Comparison of ENCODE assay signal across 8 cellular contexts in the genomic region with DNA sequence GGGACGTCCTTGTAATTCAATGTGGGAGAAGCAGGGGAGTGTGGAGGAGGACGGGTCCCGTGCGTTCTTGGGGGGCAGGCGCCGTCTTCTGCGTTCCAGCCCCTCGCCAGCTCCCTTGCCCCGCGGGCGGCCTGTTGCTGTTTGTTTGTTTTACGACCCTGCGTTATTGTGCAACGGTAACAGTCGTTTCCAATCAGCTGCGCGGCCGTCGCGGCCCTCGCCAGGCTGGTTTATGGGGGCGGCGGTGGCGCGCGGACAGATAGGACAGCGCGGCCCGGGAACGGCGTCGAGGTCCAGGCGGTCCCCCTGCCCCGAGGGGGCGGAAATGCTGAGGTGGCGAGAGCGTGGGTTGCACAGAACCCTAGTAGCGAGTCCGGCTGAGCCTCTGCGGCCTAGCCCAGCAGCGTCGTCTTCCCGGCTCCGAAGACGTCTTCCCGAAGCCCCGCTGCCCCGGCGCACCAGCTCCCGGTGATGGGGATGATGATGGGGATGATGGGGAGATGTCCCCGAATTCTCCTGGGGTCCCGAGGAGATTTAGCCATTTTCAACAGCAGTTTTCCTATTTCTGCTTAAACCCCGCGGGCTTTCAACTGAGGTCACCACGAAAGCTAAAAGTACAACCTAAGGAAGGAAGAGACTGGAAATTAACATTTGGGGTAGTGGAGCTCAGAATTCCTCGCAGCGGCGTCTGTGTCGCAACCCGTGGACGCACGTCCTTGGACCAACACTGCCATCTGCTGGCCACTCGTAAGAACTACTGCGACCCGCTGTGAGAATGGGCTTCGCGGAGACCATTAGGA. TPM values are rescaled to one million over a fixed set of nuclear protein-coding genes. Genes with fewer than 3 reads are reported as not detected.
DNase-seq lines count a peak whose midpoint lies in the region; ATAC-seq and TF ChIP-seq lines count a peak whose summit lies in the region.

No MANE protein-coding gene starts in this region.

- DNase-seq in NCI-H2107 (lab: John Stamatoyannopoulos, UW) = peak; percentile 45
- peak; percentile 77 for DNase-seq in WTC11 (ENCODE audit: low spot score)
- DNase-seq in central memory CD4-positive, alpha-beta T cell = peak; percentile 52
- peak; percentile 83 for DNase-seq in islet precursor cell
- peak; percentile 47 to 66 (median 63) for DNase-seq in stimulated activated CD4-positive, alpha-beta T cell treated with anti-CD3 and anti-CD28 coated beads, Interleukin-12 subunit alpha, Interleukin-12 subunit beta, amount 100 ng/mL, for 48 hours (ENCODE audit: low read depth in 2 of 3, low spot score in 1 of 3)

- CTCF ChIA-PET in WTC11 (lab: Charles Lee) = interaction anchor here (0.6 to 4.2 kb wide), 127 partner anchors 9 to 1999 kb away, joined by 3 to 111 read pairs (median 4); a partner anchor contains a TSS

- H3K27ac Mint-ChIP-seq in WTC11 = no peak overlapping the region

- peaks cover 26% of the 10 kb centered on the region for H3K4me1 Mint-ChIP-seq in WTC11

- POLR2A ChIA-PET in WTC11 (lab: Charles Lee) = interaction anchor here (0.6 kb wide), 1 partner anchor 66 kb away, joined by 4 read pairs; no protein-coding TSS in a partner anchor

- H3K9me3 Mint-ChIP-seq in WTC11 = peaks cover 10% of the 10 kb centered on the region

- H3K36me3 Mint-ChIP-seq in WTC11 = peaks cover 6% of the 10 kb centered on the region

- H3K27me3 Mint-ChIP-seq in WTC11 (ENCODE audit: low read depth) = peaks cover 70% of the 10 kb centered on the region

- TF ChIP-seq CTCF in GM12874 (IDR thresholded peaks at IDR 0.05; ENCODE audit: insufficient read depth, low read depth, low read length) (peak; percentile 82), WTC11 (IDR thresholded peaks at IDR 0.05) (peak; percentile 91)

- peak overlapping the region; percentile 82 for H3K4me3 Mint-ChIP-seq in WTC11

- ATAC-seq in HG02852 (IDR thresholded peaks at IDR 0.05; ENCODE audit: unreplicated experiment) (peak; percentile 49), WTC11 (no peak), HG02970 (IDR thresholded peaks at IDR 0.05; ENCODE audit: low FRiP score, unreplicated experiment) (no peak)

TF ChIP-seq in WTC11, 78 proteins besides CTCF, POLR2A, EP300 and RAD21:
- TF ChIP-seq, protein P1, sequence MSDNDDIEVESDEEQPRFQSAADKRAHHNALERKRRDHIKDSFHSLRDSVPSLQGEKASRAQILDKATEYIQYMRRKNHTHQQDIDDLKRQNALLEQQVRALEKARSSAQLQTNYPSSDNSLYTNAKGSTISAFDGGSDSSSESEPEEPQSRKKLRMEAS (CRISPR knock-in tag; IDR thresholded peaks at IDR 0.05) = peak; percentile 50; the same call in 1 of the 2 replicates
- TF ChIP-seq, protein P2, sequence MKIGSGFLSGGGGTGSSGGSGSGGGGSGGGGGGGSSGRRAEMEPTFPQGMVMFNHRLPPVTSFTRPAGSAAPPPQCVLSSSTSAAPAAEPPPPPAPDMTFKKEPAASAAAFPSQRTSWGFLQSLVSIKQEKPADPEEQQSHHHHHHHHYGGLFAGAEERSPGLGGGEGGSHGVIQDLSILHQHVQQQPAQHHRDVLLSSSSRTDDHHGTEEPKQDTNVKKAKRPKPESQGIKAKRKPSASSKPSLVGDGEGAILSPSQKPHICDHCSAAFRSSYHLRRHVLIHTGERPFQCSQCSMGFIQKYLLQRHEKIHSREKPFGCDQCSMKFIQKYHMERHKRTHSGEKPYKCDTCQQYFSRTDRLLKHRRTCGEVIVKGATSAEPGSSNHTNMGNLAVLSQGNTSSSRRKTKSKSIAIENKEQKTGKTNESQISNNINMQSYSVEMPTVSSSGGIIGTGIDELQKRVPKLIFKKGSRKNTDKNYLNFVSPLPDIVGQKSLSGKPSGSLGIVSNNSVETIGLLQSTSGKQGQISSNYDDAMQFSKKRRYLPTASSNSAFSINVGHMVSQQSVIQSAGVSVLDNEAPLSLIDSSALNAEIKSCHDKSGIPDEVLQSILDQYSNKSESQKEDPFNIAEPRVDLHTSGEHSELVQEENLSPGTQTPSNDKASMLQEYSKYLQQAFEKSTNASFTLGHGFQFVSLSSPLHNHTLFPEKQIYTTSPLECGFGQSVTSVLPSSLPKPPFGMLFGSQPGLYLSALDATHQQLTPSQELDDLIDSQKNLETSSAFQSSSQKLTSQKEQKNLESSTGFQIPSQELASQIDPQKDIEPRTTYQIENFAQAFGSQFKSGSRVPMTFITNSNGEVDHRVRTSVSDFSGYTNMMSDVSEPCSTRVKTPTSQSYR (CRISPR knock-in tag; IDR thresholded peaks at IDR 0.05) = 0 out of 2 replicates have a peak, but pooled peaks have one; percentile 52
- peak; percentile 68; the same call in 1 of the 2 replicates for TF ChIP-seq ZNF263 (CRISPR knock-in tag; IDR thresholded peaks at IDR 0.05; ENCODE audit: low read depth)
- TF ChIP-seq, protein P3, sequence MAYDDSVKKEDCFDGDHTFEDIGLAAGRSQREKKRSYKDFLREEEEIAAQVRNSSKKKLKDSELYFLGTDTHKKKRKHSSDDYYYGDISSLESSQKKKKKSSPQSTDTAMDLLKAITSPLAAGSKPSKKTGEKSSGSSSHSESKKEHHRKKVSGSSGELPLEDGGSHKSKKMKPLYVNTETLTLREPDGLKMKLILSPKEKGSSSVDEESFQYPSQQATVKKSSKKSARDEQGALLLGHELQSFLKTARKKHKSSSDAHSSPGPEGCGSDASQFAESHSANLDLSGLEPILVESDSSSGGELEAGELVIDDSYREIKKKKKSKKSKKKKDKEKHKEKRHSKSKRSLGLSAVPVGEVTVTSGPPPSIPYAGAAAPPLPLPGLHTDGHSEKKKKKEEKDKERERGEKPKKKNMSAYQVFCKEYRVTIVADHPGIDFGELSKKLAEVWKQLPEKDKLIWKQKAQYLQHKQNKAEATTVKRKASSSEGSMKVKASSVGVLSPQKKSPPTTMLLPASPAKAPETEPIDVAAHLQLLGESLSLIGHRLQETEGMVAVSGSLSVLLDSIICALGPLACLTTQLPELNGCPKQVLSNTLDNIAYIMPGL (CRISPR knock-in tag; IDR thresholded peaks at IDR 0.05) = 0 out of 2 replicates have a peak, but pooled peaks have one; percentile 0
- no peak for TF ChIP-seq JUN (CRISPR knock-in tag; IDR thresholded peaks at IDR 0.05)
- TF ChIP-seq ZNF138 (CRISPR knock-in tag; conservative IDR thresholded peaks at IDR 0.05) = no peak
- no peak for TF ChIP-seq ELF4 (CRISPR knock-in tag; IDR thresholded peaks at IDR 0.05; ENCODE audit: low read depth)

RNA-seq across cellular contexts. Expression of a gene that starts 4.8 kb away (rescaled TPM):
- 2.7 to 3.3 TPM (median 2.7 TPM) in 3 replicates for total RNA-seq in WTC11 (2021)
